ENCODE assay signal across 17 cellular contexts in the genomic region with DNA sequence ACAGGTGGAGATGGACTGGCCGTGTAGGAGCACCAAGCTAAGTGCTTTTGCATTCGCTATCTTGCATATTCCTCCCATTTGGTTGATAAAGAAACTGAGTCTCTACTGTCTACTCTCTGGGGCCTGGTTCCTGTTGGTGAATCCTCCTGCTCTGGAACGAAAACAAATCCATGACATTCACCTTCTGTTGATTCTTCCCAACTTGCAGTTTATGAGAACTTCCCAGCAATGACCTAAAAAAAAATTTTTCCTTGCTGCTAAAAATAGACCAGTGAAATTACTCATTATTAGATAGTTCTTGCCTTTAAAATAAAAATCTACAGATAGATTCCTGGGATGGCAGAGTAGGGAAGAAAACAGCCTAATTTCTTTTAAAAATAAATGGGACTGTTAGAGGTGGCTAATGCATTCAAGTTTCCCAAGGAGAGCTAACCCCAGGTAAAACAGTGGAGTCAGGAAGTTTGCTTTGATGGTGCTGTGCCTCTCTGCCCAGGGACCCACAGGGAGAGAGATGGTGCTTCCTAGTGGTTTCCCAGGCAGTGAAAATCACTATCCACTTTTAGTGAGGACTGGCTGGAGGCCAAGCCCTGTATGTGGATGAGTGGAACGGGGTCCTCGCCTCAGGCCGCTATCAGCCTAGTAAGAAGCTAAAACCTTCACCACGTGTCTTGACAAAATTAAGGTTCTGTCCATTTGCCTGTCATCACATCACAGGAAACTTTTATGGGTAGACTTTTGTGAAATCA.
A peak's percentile ranks its signal among the peaks of the same experiment; 100 is the strongest.
DNase-seq lines count a peak whose midpoint lies in the region; ATAC-seq, FAIRE-seq and TF ChIP-seq lines count a peak whose summit lies in the region.
"Had no signal": no experiment of that assay in that cellular context is flagged by ENCODE, and none has a peak within 500 bp of the region (broad histone marks: within the 10 kb centered on the region; RNA-seq: fewer than 3 reads in every experiment).

No MANE protein-coding gene starts in this region.

- H3K27ac Mint-ChIP-seq in immature natural killer cell (no peak overlapping the region), CD14-positive monocyte (no peak overlapping the region)

- H3K27me3 Mint-ChIP-seq in immature natural killer cell (ENCODE audit: low read depth in 3 of 3) = peaks cover 0 to 8% (median 3%) of the 10 kb centered on the region in 3 donors
- peaks cover 0 to 2% (median 0%) of the 10 kb centered on the region in 3 donors for H3K27me3 Mint-ChIP-seq in CD14-positive monocyte (ENCODE audit: low read depth in 3 of 3)

- H3K36me3 ChIP-seq in right atrium auricular region (no peaks in the 10 kb centered on the region), osteoblast (ENCODE audit: insufficient read depth, low read length) (no peaks in the 10 kb centered on the region)

- H2AFZ ChIP-seq in osteoblast (ENCODE audit: low read length) = no peak overlapping the region

- TF ChIP-seq CTCF in right atrium auricular region (IDR thresholded peaks at IDR 0.05) (no peak), osteoblast (IDR thresholded peaks at IDR 0.05; ENCODE audit: extremely low read depth, low read depth, low read length) (no peak), CD14-positive monocyte (IDR thresholded peaks at IDR 0.05) (no peak)

- H3K4me2 ChIP-seq in osteoblast (ENCODE audit: insufficient read depth, low read length) = peak overlapping the region; percentile 0
- H3K4me2 ChIP-seq: KMS-11 had no signal

- no peaks in the 10 kb centered on the region for H3K9me3 ChIP-seq in right atrium auricular region
- no peaks in the 10 kb centered on the region for H3K9me3 ChIP-seq in osteoblast (ENCODE audit: low read depth, low read length)

- H3K9me3 Mint-ChIP-seq in immature natural killer cell (no peaks in the 10 kb centered on the region), CD14-positive monocyte (peaks cover 0 to 2% (median 0%) of the 10 kb centered on the region in 7 donors)

- H3K4me3 Mint-ChIP-seq in immature natural killer cell (no peak overlapping the region), CD14-positive monocyte (no peak overlapping the region)

- H3K4me1 ChIP-seq in right atrium auricular region (peaks cover 0 to 9% of the 10 kb centered on the region in 2 donors), osteoblast (ENCODE audit: insufficient read depth, low read length) (peaks cover 14% of the 10 kb centered on the region)

- H3K4me1 Mint-ChIP-seq in immature natural killer cell (no peaks in the 10 kb centered on the region), CD14-positive monocyte (no peaks in the 10 kb centered on the region)

- intact Hi-C loops in Right ventricle myocardium inferior (cut with DNase I) = no loop called here
- intact Hi-C loops in CD14-positive monocyte (cut with micrococcal nuclease) = no loop called here

- FAIRE-seq in HTR-8/SVneo (lab: Jason Lieb, UNC) = no peak

- peak; percentile 41 for DNase-seq in Right ventricle myocardium inferior (ENCODE audit: missing footprints)
- DNase-seq in right atrium auricular region (ENCODE audit: low spot score) = no peak
- peak; percentile 17 for DNase-seq in M059J (ENCODE audit: low read depth)
- DNase-seq in epithelial cell of prostate (ENCODE audit: low read depth, low spot score) = no peak
- peak; percentile 17 for DNase-seq in osteoblast (ENCODE audit: insufficient read length, low spot score, missing footprints)
- no peak for DNase-seq in immature natural killer cell
- no peak for DNase-seq in CD14-positive monocyte (ENCODE audit: low spot score)
- no peak for DNase-seq in HTR-8/SVneo (ENCODE audit: insufficient read length, low spot score)
- DNase-seq: COR-L47, NCI-H1048, NCI-H146, NCI-H2081, NCI-H524 had no signal

- H3K36me3 Mint-ChIP-seq in immature natural killer cell (no peaks in the 10 kb centered on the region), CD14-positive monocyte (no peaks in the 10 kb centered on the region)

- H3K79me2 ChIP-seq in osteoblast (ENCODE audit: insufficient read depth, low read length) = no peaks in the 10 kb centered on the region

- no peak overlapping the region for H3K4me3 ChIP-seq in right atrium auricular region
- no peak overlapping the region for H3K4me3 ChIP-seq in osteoblast (ENCODE audit: insufficient read depth, low read length)

- H3K27me3 ChIP-seq in right atrium auricular region = no peaks in the 10 kb centered on the region
- H3K27me3 ChIP-seq in osteoblast (ENCODE audit: insufficient read depth, low read length) = no peaks in the 10 kb centered on the region

- H3K27ac ChIP-seq in right atrium auricular region (peak overlapping the region in 1 of 2 donors; percentile 62), epithelial cell of prostate (peak overlapping the region; percentile 42), osteoblast (ENCODE audit: low read depth, low read length) (peak overlapping the region; percentile 34)
- H3K27ac ChIP-seq: C4-2B, KMS-11 had no signal

- H4K20me1 ChIP-seq in osteoblast (ENCODE audit: insufficient read depth, low read length) = no peaks in the 10 kb centered on the region

- no peak for ATAC-seq in Right ventricle myocardium inferior
- ATAC-seq: HCT116, SK-N-SH treated with all-trans-retinoic acid at 6 μM for 48 hours had no signal

Comparison
In these comparisons a context has a peak if more than half of its experiments do, and no peak if none do; other contexts are left out.
1. DNase-seq: peak in Right ventricle myocardium inferior (single experiment), M059J (single experiment) and osteoblast (single experiment); none in right atrium auricular region (single experiment), epithelial cell of prostate (single experiment), immature natural killer cell (0 of 3), CD14-positive monocyte (single experiment) and HTR-8/SVneo (single experiment).